ENCODE assay signal across 8 cellular contexts in genomic region chr19:13588953-13589833, GRCh38.
DNase-seq lines count a peak whose midpoint lies in the region; ATAC-seq, FAIRE-seq and TF ChIP-seq lines count a peak whose summit lies in the region.

No MANE protein-coding gene starts in this region.

- H3K27me3 Mint-ChIP-seq in activated CD4-positive, alpha-beta memory T cell treated with anti-CD3 and anti-CD28 coated beads for 36 hours = peaks cover 8% of the 10 kb centered on the region

- H3K4me1 Mint-ChIP-seq in activated CD4-positive, alpha-beta memory T cell treated with anti-CD3 and anti-CD28 coated beads for 36 hours (ENCODE audit: low read depth) = no peaks in the 10 kb centered on the region

- H3K9me3 ChIP-seq in A673 (ENCODE audit: low read depth, low read length, poor library complexity, severe bottlenecking) = no peaks in the 10 kb centered on the region

- H3K27me3 ChIP-seq in A673 (replicated peaks; ENCODE audit: insufficient read depth, low read depth, low read length, poor library complexity) = no peaks in the 10 kb centered on the region

- peak; percentile 97 for TF ChIP-seq CTCF in A673 (conservative IDR thresholded peaks at IDR 0.05; ENCODE audit: low read depth, low read length)

- no TSS peak for BruUV-seq in A673 (replicated peaks; lab: Mats Ljungman, UMichigan)

- H3K4me3 Mint-ChIP-seq in activated CD4-positive, alpha-beta memory T cell treated with anti-CD3 and anti-CD28 coated beads for 36 hours = no peak overlapping the region

- no peak for ATAC-seq in GM18907 (IDR thresholded peaks at IDR 0.05; ENCODE audit: unreplicated experiment)

- no peaks in the 10 kb centered on the region for H3K9me3 Mint-ChIP-seq in activated CD4-positive, alpha-beta memory T cell treated with anti-CD3 and anti-CD28 coated beads for 36 hours

- no peak overlapping the region for H3K4me3 ChIP-seq in A673 (ENCODE audit: low read depth, low read length, poor library complexity, severe bottlenecking)

- H3K36me3 ChIP-seq in A673 (ENCODE audit: insufficient read depth, low read length, poor library complexity, severe bottlenecking) = no peaks in the 10 kb centered on the region

- DNase-seq in A673 (ENCODE audit: low spot score) = peak; percentile 85
- DNase-seq in GM12892 (ENCODE audit: insufficient read length) = peak; percentile 58
- peak; percentile 51 for DNase-seq in NCI-H460 (ENCODE audit: extremely low read depth, low read depth)
- peak; percentile 87 for DNase-seq in activated CD4-positive, alpha-beta memory T cell treated with anti-CD3 and anti-CD28 coated beads for 36 hours
- peak; percentile 89 for DNase-seq in ecto neural progenitor cell (ENCODE audit: low spot score)
- peak; percentile 58 to 75 for DNase-seq in lung microvascular endothelial cell (ENCODE audit: low read depth in 2 of 2)
- DNase-seq in stimulated activated CD8-positive, alpha-beta memory T cell treated with anti-CD3 and anti-CD28 coated beads, Interleukin-15, amount 100 ng/mL, for 1 hour (ENCODE audit: low read depth) = peak; percentile 75

- CTCF ChIA-PET in A673 (lab: Charles Lee) = interaction anchor here (0.6 to 1.6 kb wide), 8 partner anchors 8 to 312 kb away, joined by 3 to 7 read pairs (median 3); no protein-coding TSS in a partner anchor
- CTCF ChIA-PET in activated CD4-positive, alpha-beta memory T cell treated with anti-CD3 and anti-CD28 coated beads for 36 hours (lab: Charles Lee) = interaction anchor here (0.6 to 3.7 kb wide), 36 partner anchors 9 to 606 kb away, joined by 3 to 48 read pairs (median 3); no protein-coding TSS in a partner anchor

- POLR2A ChIA-PET in A673 (lab: Charles Lee; ENCODE audit: low non-redundant PET) = no interaction called here
- POLR2A ChIA-PET in activated CD4-positive, alpha-beta memory T cell treated with anti-CD3 and anti-CD28 coated beads for 36 hours (lab: Charles Lee) = no interaction called here

- no peak for TF ChIP-seq POLR2A in GM12892 (IDR thresholded peaks at IDR 0.05; ENCODE audit: low read depth, low read length)

- FAIRE-seq in GM12892 (lab: Jason Lieb, UNC) = peak; percentile 80

- H3K27ac ChIP-seq in A673 (ENCODE audit: low read depth, low read length, poor library complexity, severe bottlenecking) = no peak overlapping the region

- H3K36me3 Mint-ChIP-seq in activated CD4-positive, alpha-beta memory T cell treated with anti-CD3 and anti-CD28 coated beads for 36 hours = no peaks in the 10 kb centered on the region

- H3K27ac Mint-ChIP-seq in activated CD4-positive, alpha-beta memory T cell treated with anti-CD3 and anti-CD28 coated beads for 36 hours = no peak overlapping the region

- H3K4me1 ChIP-seq in A673 (ENCODE audit: insufficient read depth, low read length, poor library complexity, severe bottlenecking) = no peaks in the 10 kb centered on the region

- intact Hi-C loops in A673 (cut with micrococcal nuclease; ENCODE audit: unreplicated experiment) = loop anchor here (1.0 kb wide), 2 partner anchors 223 to 312 kb away; no protein-coding TSS in a partner anchor
- intact Hi-C loops in activated CD4-positive, alpha-beta memory T cell treated with anti-CD3 and anti-CD28 coated beads for 36 hours (cut with micrococcal nuclease) = loop anchor here (1.0 to 10.0 kb wide), 2 partner anchors 312 to 394 kb away; no protein-coding TSS in a partner anchor
